10 cellular contexts compared by ENCODE assay signal in the genomic region with DNA sequence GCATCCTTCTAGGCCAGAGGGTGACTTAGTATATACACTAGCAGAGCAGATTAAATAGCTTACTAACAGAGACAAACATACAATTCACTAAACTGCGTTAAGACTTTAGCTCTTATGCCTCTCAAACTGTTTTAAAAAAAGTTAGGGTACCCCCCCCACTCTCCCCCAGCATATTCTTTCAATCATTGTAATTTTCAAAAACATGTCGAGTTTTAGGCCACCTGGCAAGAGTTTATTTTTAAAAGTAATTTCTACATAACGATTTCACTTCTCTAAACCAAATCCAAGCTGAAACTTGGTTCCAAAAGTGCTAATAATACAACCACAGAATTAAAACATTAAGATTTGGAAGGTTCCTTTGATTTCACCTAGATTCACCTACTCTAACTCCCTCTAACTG.
DNase-seq lines count a peak whose midpoint lies in the region; FAIRE-seq and TF ChIP-seq lines count a peak whose summit lies in the region.
"Had no signal": no experiment of that assay in that cellular context is flagged by ENCODE, and none has a peak within 500 bp of the region (broad histone marks: within the 10 kb centered on the region; RNA-seq: fewer than 3 reads in every experiment).

No MANE protein-coding gene starts in this region.

- H3K36me3 ChIP-seq in PC-9 (ENCODE audit: low read depth): peaks cover 44% of the 10 kb centered on the region
- peaks cover 0 to 2% (median 0%) of the 10 kb centered on the region in 5 donors for H3K36me3 ChIP-seq in subcutaneous abdominal adipose tissue (ENCODE audit: control insufficient read depth in 5 of 5, insufficient read depth in 5 of 5, low read length in 5 of 5)
- peaks cover 6% of the 10 kb centered on the region for H3K36me3 ChIP-seq in A673 (ENCODE audit: insufficient read depth, low read length, poor library complexity, severe bottlenecking)
- peaks cover 9% of the 10 kb centered on the region for H3K36me3 ChIP-seq in osteoblast (ENCODE audit: insufficient read depth, low read length)

- H3K27me3 Mint-ChIP-seq in activated CD4-positive, alpha-beta memory T cell treated with anti-CD3 and anti-CD28 coated beads for 36 hours: no peaks in the 10 kb centered on the region
- no peaks in the 10 kb centered on the region for H3K27me3 Mint-ChIP-seq in activated CD4-positive, alpha-beta memory T cell treated with anti-CD3 and anti-CD28 coated beads, Interleukin-2, amount 10 ng/mL, durations not matched to agents 7 days and 5 days
- H3K27me3 Mint-ChIP-seq in glutamatergic neuron (ENCODE audit: unreplicated experiment): no peaks in the 10 kb centered on the region
- H3K27me3 Mint-ChIP-seq: type B pancreatic cell had no signal

- H3K27me3 ChIP-seq in PC-9 (ENCODE audit: insufficient read depth, low read depth): no peaks in the 10 kb centered on the region
- H3K27me3 ChIP-seq in subcutaneous abdominal adipose tissue (ENCODE audit: control insufficient read depth in 5 of 5, insufficient read depth in 4 of 5, low read length in 5 of 5): no peaks in the 10 kb centered on the region
- no peaks in the 10 kb centered on the region for H3K27me3 ChIP-seq in A673 (replicated peaks; ENCODE audit: insufficient read depth, low read depth, low read length, poor library complexity)
- no peaks in the 10 kb centered on the region for H3K27me3 ChIP-seq in osteoblast (ENCODE audit: insufficient read depth, low read length)

- peak overlapping the region; percentile 2 for H3K4me3 Mint-ChIP-seq in activated CD4-positive, alpha-beta memory T cell treated with anti-CD3 and anti-CD28 coated beads for 36 hours
- H3K4me3 Mint-ChIP-seq in activated CD4-positive, alpha-beta memory T cell treated with anti-CD3 and anti-CD28 coated beads, Interleukin-2, amount 10 ng/mL, durations not matched to agents 7 days and 5 days: no peak overlapping the region
- peak overlapping the region; percentile 25 for H3K4me3 Mint-ChIP-seq in glutamatergic neuron (ENCODE audit: unreplicated experiment)
- H3K4me3 Mint-ChIP-seq: type B pancreatic cell had no signal

- H3K4me3 ChIP-seq in PC-9 (0 out of 2 replicates have a peak overlapping the region, but pooled peaks have one; percentile 11), subcutaneous abdominal adipose tissue (ENCODE audit: low read depth in 1 of 5, low read length in 5 of 5) (no peak overlapping the region), A673 (ENCODE audit: low read depth, low read length, poor library complexity, severe bottlenecking) (no peak overlapping the region), osteoblast (ENCODE audit: insufficient read depth, low read length) (no peak overlapping the region)

- no peak for FAIRE-seq in RCC 7860 (lab: Jason Lieb, UNC)

- H3K9ac ChIP-seq in subcutaneous abdominal adipose tissue (ENCODE audit: low read length in 5 of 5): peak overlapping the region in 1 of 5 donors; percentile 20

- H3K9me2 ChIP-seq in PC-9 (ENCODE audit: insufficient read depth): no peaks in the 10 kb centered on the region

- H3K9me3 Mint-ChIP-seq in activated CD4-positive, alpha-beta memory T cell treated with anti-CD3 and anti-CD28 coated beads for 36 hours: no peaks in the 10 kb centered on the region
- no peaks in the 10 kb centered on the region for H3K9me3 Mint-ChIP-seq in activated CD4-positive, alpha-beta memory T cell treated with anti-CD3 and anti-CD28 coated beads, Interleukin-2, amount 10 ng/mL, durations not matched to agents 7 days and 5 days
- H3K9me3 Mint-ChIP-seq in glutamatergic neuron (ENCODE audit: unreplicated experiment): peaks cover 4% of the 10 kb centered on the region
- H3K9me3 Mint-ChIP-seq: type B pancreatic cell had no signal

- peaks cover 8% of the 10 kb centered on the region; the same call in 1 of the 2 replicates for H4K20me1 ChIP-seq in PC-9 (ENCODE audit: insufficient read depth)
- no peaks in the 10 kb centered on the region for H4K20me1 ChIP-seq in osteoblast (ENCODE audit: insufficient read depth, low read length)

- no TSS peak for BruUV-seq in PC-9 (replicated peaks; lab: Mats Ljungman, UMichigan)
- no TSS peak for BruUV-seq in A673 (replicated peaks; lab: Mats Ljungman, UMichigan)

- peaks cover 56% of the 10 kb centered on the region for H3K4me1 ChIP-seq in PC-9 (replicated peaks; ENCODE audit: insufficient read depth)
- H3K4me1 ChIP-seq in subcutaneous abdominal adipose tissue (ENCODE audit: control insufficient read depth in 5 of 5, insufficient read depth in 5 of 5, low read length in 5 of 5): peaks cover 4 to 70% (median 55%) of the 10 kb centered on the region in 5 donors
- peaks cover 45% of the 10 kb centered on the region for H3K4me1 ChIP-seq in A673 (ENCODE audit: insufficient read depth, low read length, poor library complexity, severe bottlenecking)
- peaks cover 13% of the 10 kb centered on the region for H3K4me1 ChIP-seq in osteoblast (ENCODE audit: insufficient read depth, low read length)

- TF ChIP-seq CTCF in PC-9 (conservative IDR thresholded peaks at IDR 0.05) (no peak), glutamatergic neuron (IDR thresholded peaks at IDR 0.05; ENCODE audit: partially characterized antibody, unreplicated experiment) (no peak), A673 (conservative IDR thresholded peaks at IDR 0.05; ENCODE audit: low read depth, low read length) (no peak), osteoblast (IDR thresholded peaks at IDR 0.05; ENCODE audit: extremely low read depth, low read depth, low read length) (no peak)

- H3K27ac Mint-ChIP-seq in activated CD4-positive, alpha-beta memory T cell treated with anti-CD3 and anti-CD28 coated beads for 36 hours: no peak overlapping the region
- no peak overlapping the region for H3K27ac Mint-ChIP-seq in activated CD4-positive, alpha-beta memory T cell treated with anti-CD3 and anti-CD28 coated beads, Interleukin-2, amount 10 ng/mL, durations not matched to agents 7 days and 5 days
- no peak overlapping the region for H3K27ac Mint-ChIP-seq in glutamatergic neuron (ENCODE audit: unreplicated experiment)
- H3K27ac Mint-ChIP-seq: type B pancreatic cell had no signal

- no peak overlapping the region for H3K27ac ChIP-seq in PC-9
- H3K27ac ChIP-seq in subcutaneous abdominal adipose tissue (ENCODE audit: low read depth, low read length): peak overlapping the region; percentile 76
- H3K27ac ChIP-seq in A673 (ENCODE audit: low read depth, low read length, poor library complexity, severe bottlenecking): no peak overlapping the region
- H3K27ac ChIP-seq in osteoblast (ENCODE audit: low read depth, low read length): no peak overlapping the region

- CTCF ChIA-PET in activated CD4-positive, alpha-beta memory T cell treated with anti-CD3 and anti-CD28 coated beads for 36 hours (lab: Charles Lee): interaction anchor here (1.3 to 2.5 kb wide), 5 partner anchors 10 to 458 kb away, joined by 3 to 16 read pairs (median 4); no protein-coding TSS in a partner anchor
- CTCF ChIA-PET in activated CD4-positive, alpha-beta memory T cell treated with anti-CD3 and anti-CD28 coated beads, Interleukin-2, amount 10 ng/mL, durations not matched to agents 7 days and 5 days (lab: Charles Lee): interaction anchor here (0.7 to 1.7 kb wide), 4 partner anchors 20 to 998 kb away, joined by 3 to 5 read pairs (median 3); no protein-coding TSS in a partner anchor
- CTCF ChIA-PET in PC-9 (lab: Charles Lee): no interaction called here
- CTCF ChIA-PET in A673 (lab: Charles Lee): no interaction called here

- intact Hi-C loops in activated CD4-positive, alpha-beta memory T cell treated with anti-CD3 and anti-CD28 coated beads for 36 hours (cut with micrococcal nuclease): no loop called here
- intact Hi-C loops in PC-9 (cut with micrococcal nuclease; ENCODE audit: unreplicated experiment): loop anchor here (2.0 kb wide), 1 partner anchor 18 kb away; no protein-coding TSS in a partner anchor
- intact Hi-C loops in A673 (cut with micrococcal nuclease; ENCODE audit: unreplicated experiment): loop anchor here (10.0 kb wide), 1 partner anchor 452 kb away; no protein-coding TSS in a partner anchor

- DNase-seq in activated CD4-positive, alpha-beta memory T cell treated with anti-CD3 and anti-CD28 coated beads for 36 hours: no peak
- DNase-seq in activated CD4-positive, alpha-beta memory T cell treated with anti-CD3 and anti-CD28 coated beads, Interleukin-2, amount 10 ng/mL, durations not matched to agents 7 days and 5 days: no peak
- DNase-seq in PC-9 (no peak), glutamatergic neuron (no peak), RCC 7860 (ENCODE audit: low spot score) (no peak), A673 (ENCODE audit: low spot score) (no peak), osteoblast (ENCODE audit: insufficient read length, low spot score, missing footprints) (no peak)
- DNase-seq: NCI-H1417 treated with DMSO at 0.1 percent for 48 hours had no signal

- H3K36me3 Mint-ChIP-seq in activated CD4-positive, alpha-beta memory T cell treated with anti-CD3 and anti-CD28 coated beads for 36 hours: peaks cover 28% of the 10 kb centered on the region
- peaks cover 57% of the 10 kb centered on the region for H3K36me3 Mint-ChIP-seq in activated CD4-positive, alpha-beta memory T cell treated with anti-CD3 and anti-CD28 coated beads, Interleukin-2, amount 10 ng/mL, durations not matched to agents 7 days and 5 days (ENCODE audit: low read depth)
- H3K36me3 Mint-ChIP-seq in glutamatergic neuron (ENCODE audit: unreplicated experiment): no peaks in the 10 kb centered on the region

- H3K4me2 ChIP-seq in PC-9 (peak overlapping the region; percentile 99; the same call in 1 of the 2 replicates), osteoblast (ENCODE audit: insufficient read depth, low read length) (no peak overlapping the region)

- POLR2A ChIA-PET in activated CD4-positive, alpha-beta memory T cell treated with anti-CD3 and anti-CD28 coated beads for 36 hours (lab: Charles Lee): interaction anchor here (1.2 kb wide), 1 partner anchor 26 kb away, joined by 3 read pairs; no protein-coding TSS in a partner anchor
- POLR2A ChIA-PET in activated CD4-positive, alpha-beta memory T cell treated with anti-CD3 and anti-CD28 coated beads, Interleukin-2, amount 10 ng/mL, durations not matched to agents 7 days and 5 days (lab: Charles Lee): no interaction called here
- POLR2A ChIA-PET in PC-9 (lab: Charles Lee; ENCODE audit: unreplicated experiment) (interaction anchor here (0.5 to 0.6 kb wide), 2 partner anchors 26 to 218 kb away, joined by 5 read pairs; no protein-coding TSS in a partner anchor), A673 (lab: Charles Lee; ENCODE audit: low non-redundant PET) (no interaction called here)

- 0 out of 2 replicates have a peak, but pooled peaks cover 4% of the 10 kb centered on the region for H3K9me3 ChIP-seq in PC-9 (ENCODE audit: insufficient read depth, low read depth)
- H3K9me3 ChIP-seq in subcutaneous abdominal adipose tissue (ENCODE audit: control insufficient read depth in 5 of 5, low read length in 5 of 5): no peaks in the 10 kb centered on the region
- H3K9me3 ChIP-seq in A673 (ENCODE audit: low read depth, low read length, poor library complexity, severe bottlenecking): no peaks in the 10 kb centered on the region
- H3K9me3 ChIP-seq in osteoblast (ENCODE audit: low read depth, low read length): no peaks in the 10 kb centered on the region

- H3K79me2 ChIP-seq in PC-9 (ENCODE audit: low read depth): peaks cover 98% of the 10 kb centered on the region
- H3K79me2 ChIP-seq in osteoblast (ENCODE audit: insufficient read depth, low read length): peaks cover 98% of the 10 kb centered on the region

- peaks cover 15% of the 10 kb centered on the region for H3F3A ChIP-seq in PC-9 (ENCODE audit: insufficient read depth, low read depth)

- peaks cover 51% of the 10 kb centered on the region for H3K4me1 Mint-ChIP-seq in activated CD4-positive, alpha-beta memory T cell treated with anti-CD3 and anti-CD28 coated beads for 36 hours (ENCODE audit: low read depth)
- peaks cover 50% of the 10 kb centered on the region for H3K4me1 Mint-ChIP-seq in activated CD4-positive, alpha-beta memory T cell treated with anti-CD3 and anti-CD28 coated beads, Interleukin-2, amount 10 ng/mL, durations not matched to agents 7 days and 5 days
- peaks cover 27% of the 10 kb centered on the region for H3K4me1 Mint-ChIP-seq in glutamatergic neuron (ENCODE audit: low read depth, unreplicated experiment)

- H2AFZ ChIP-seq in PC-9: no peak overlapping the region
- no peak overlapping the region for H2AFZ ChIP-seq in osteoblast (ENCODE audit: low read length)

Comparison
In these comparisons a context has a peak if more than half of its experiments do, and no peak if none do; other contexts are left out.
1. POLR2A ChIA-PET loops: an anchor here in activated CD4-positive, alpha-beta memory T cell treated with anti-CD3 and anti-CD28 coated beads for 36 hours (1.2 kb wide) and PC-9 (0.5 to 0.6 kb wide); none called in activated CD4-positive, alpha-beta memory T cell treated with anti-CD3 and anti-CD28 coated beads, Interleukin-2, amount 10 ng/mL, durations not matched to agents 7 days and 5 days and A673.
2. CTCF ChIA-PET loops: an anchor here in activated CD4-positive, alpha-beta memory T cell treated with anti-CD3 and anti-CD28 coated beads for 36 hours (1.3 to 2.5 kb wide) and activated CD4-positive, alpha-beta memory T cell treated with anti-CD3 and anti-CD28 coated beads, Interleukin-2, amount 10 ng/mL, durations not matched to agents 7 days and 5 days (0.7 to 1.7 kb wide); none called in PC-9 and A673.